In genomic region chr18:50813353-50813752, GRCh38 we compare ENCODE assay signal across 25 cellular contexts. TPM values are rescaled to one million over a fixed set of nuclear protein-coding genes. Genes with fewer than 3 reads are reported as not detected.
"Had no signal": no experiment of that assay in that cellular context is flagged by ENCODE, and none has a peak within 500 bp of the region (broad histone marks: within the 10 kb centered on the region; RNA-seq: fewer than 3 reads in every experiment).

No MANE protein-coding gene starts in this region.

- H3K9ac ChIP-seq: KMS-11, SK-N-SH had no signal

- ATAC-seq: K562, Panc1, PC-3, T-cell had no signal

- DNase-seq: Kasumi-1, MM.1S, NCI-H1092 treated with DMSO at 0.1 percent for 48 hours, NCI-H1436, NCI-H2029, NCI-H2171, NCI-H226, NCI-H446, NCI-H510A, NCI-H524 treated with DMSO at 0.1 percent for 48 hours, NCI-H69, NCI-H774, PC-3, SHP77, SK-N-SH, SW 1271, T-cell had no signal

- H3K4me2 ChIP-seq: KMS-11, SK-N-SH had no signal

- H3K9me3 ChIP-seq: SK-N-SH had no signal

- FAIRE-seq: HTR-8/SVneo, K562 had no signal

- H3K4me3 ChIP-seq: K562 had no signal

- H3K27ac ChIP-seq: HL-60, KMS-11, RWPE1 had no signal

RNA-seq across cellular contexts. Expression of gene MRO, which starts 6.5 kb away (rescaled TPM):
- total RNA-seq: K562, M059J, T-cell had no signal
- polyA plus RNA-seq: IgD-negative memory B cell, SK-N-SH had no signal
